Comparison of ENCODE assay signal across 33 cellular contexts in genomic region chr3:196471551-196471950, GRCh38. TPM values are rescaled to one million over a fixed set of nuclear protein-coding genes. Genes with fewer than 3 reads are reported as not detected.
A peak's percentile ranks its signal among the peaks of the same experiment; 100 is the strongest.
DNase-seq lines count a peak whose midpoint lies in the region; ATAC-seq lines count a peak whose summit lies in the region.
"Had no signal": no experiment of that assay in that cellular context is flagged by ENCODE, and none has a peak within 500 bp of the region (broad histone marks: within the 10 kb centered on the region; RNA-seq: fewer than 3 reads in every experiment).

No MANE protein-coding gene starts in this region.

- no peaks in the 10 kb centered on the region for H3K9me3 Mint-ChIP-seq in activated T-helper 17 cell treated with anti-CD3 and anti-CD28 coated beads, Interleukin-2, amount 50 U/mL, for 72 hours
- H3K9me3 Mint-ChIP-seq: activated naive CD4-positive, alpha-beta T cell treated with anti-CD3 and anti-CD28 coated beads, Interleukin-2, amount 10 ng/mL, durations not matched to agents 7 days and 5 days; activated T-helper 1 cell treated with anti-CD3 and anti-CD28 coated beads, Interleukin-12 subunit alpha, Interleukin-12 subunit beta, Interleukin-2, Interleukin-4 antibody, amounts not matched to agents 30 ng/mL and 10 ng/mL and 1 ng/mL, durations not matched to agents 14 hours and 24 hours and 36 hours; memory B cell; naive B cell had no signal

- DNase-seq in AG08395 (ENCODE audit: low spot score) = peak; percentile 62
- peak; percentile 11 for DNase-seq in GM04504 (ENCODE audit: low read depth)
- peak; percentile 60 for DNase-seq in iris pigment epithelial cell (ENCODE audit: low read depth)
- no peak for DNase-seq in stimulated activated CD8-positive, alpha-beta memory T cell treated with anti-CD3 and anti-CD28 coated beads, Interleukin-4, amount 100 ng/mL, for 48 hours
- DNase-seq in nucleus accumbens (lab: John Stamatoyannopoulos, UW) = no peak
- DNase-seq in middle frontal gyrus (ENCODE audit: extremely low spot score, low spot score) = no peak
- DNase-seq: activated CD4-positive, alpha-beta T cell treated with anti-CD3 and anti-CD28 coated beads, Interleukin-2, amount 50 U/mL, for 4 hours; activated CD4-positive, CD25-positive, alpha-beta regulatory T cell; activated naive CD4-positive, alpha-beta T cell treated with anti-CD3 and anti-CD28 coated beads, Interleukin-2, amount 10 ng/mL, durations not matched to agents 7 days and 5 days; C1 segment of cervical spinal cord; COR-L47; cortex of kidney; DMS53; esophagus squamous epithelium; GOT3; hippocampal formation; KBM-7; MM.1S; naive B cell; NCI-H2029 treated with DMSO at 0.1 percent for 48 hours; NCI-H2227 treated with DMSO at 0.1 percent for 48 hours; NCI-H526 treated with DMSO at 0.1 percent for 48 hours; occipital lobe; stomach; T-helper 1 cell; thyroid gland had no signal

- no peaks in the 10 kb centered on the region for H3K27me3 Mint-ChIP-seq in activated T-helper 17 cell treated with anti-CD3 and anti-CD28 coated beads, Interleukin-2, amount 50 U/mL, for 72 hours
- H3K27me3 Mint-ChIP-seq: activated naive CD4-positive, alpha-beta T cell treated with anti-CD3 and anti-CD28 coated beads, Interleukin-2, amount 10 ng/mL, durations not matched to agents 7 days and 5 days; memory B cell; naive B cell had no signal

- no peak for ATAC-seq in activated T-helper 17 cell treated with anti-CD3 and anti-CD28 coated beads, Interleukin-2, amount 50 U/mL, for 72 hours (replicated peaks)
- no peak for ATAC-seq in HG03457 (IDR thresholded peaks at IDR 0.05; ENCODE audit: unreplicated experiment)
- ATAC-seq: A549, gastroesophageal sphincter had no signal

- peaks cover 12% of the 10 kb centered on the region for H3K4me1 Mint-ChIP-seq in activated T-helper 17 cell treated with anti-CD3 and anti-CD28 coated beads, Interleukin-2, amount 50 U/mL, for 72 hours

- H3K4me3 Mint-ChIP-seq in activated T-helper 17 cell treated with anti-CD3 and anti-CD28 coated beads, Interleukin-2, amount 50 U/mL, for 72 hours = peak overlapping the region; percentile 42
- H3K4me3 Mint-ChIP-seq: activated naive CD4-positive, alpha-beta T cell treated with anti-CD3 and anti-CD28 coated beads, Interleukin-2, amount 10 ng/mL, durations not matched to agents 7 days and 5 days; activated T-helper 1 cell treated with anti-CD3 and anti-CD28 coated beads, Interleukin-12 subunit alpha, Interleukin-12 subunit beta, Interleukin-2, Interleukin-4 antibody, amounts not matched to agents 30 ng/mL and 10 ng/mL and 1 ng/mL, durations not matched to agents 14 hours and 24 hours and 36 hours; memory B cell had no signal

- H3K27ac Mint-ChIP-seq in activated T-helper 17 cell treated with anti-CD3 and anti-CD28 coated beads, Interleukin-2, amount 50 U/mL, for 72 hours = no peak overlapping the region
- H3K27ac Mint-ChIP-seq: memory B cell had no signal

- H3K36me3 Mint-ChIP-seq in activated T-helper 17 cell treated with anti-CD3 and anti-CD28 coated beads, Interleukin-2, amount 50 U/mL, for 72 hours (ENCODE audit: low read depth) = peaks cover 94% of the 10 kb centered on the region

RNA-seq across cellular contexts. Expression of gene RNF168, which starts 32.0 kb away (rescaled TPM):
- 10 to 100 TPM; 16.6 to 24.7 TPM for total RNA-seq in activated T-helper 17 cell treated with anti-CD3 and anti-CD28 coated beads, Interleukin-2, amount 50 U/mL, for 72 hours

RNA-seq across cellular contexts. Expression of gene UBXN7, which starts 39.3 kb away (rescaled TPM):
- 10 to 100 TPM; 49.1 to 99.2 TPM for total RNA-seq in activated T-helper 17 cell treated with anti-CD3 and anti-CD28 coated beads, Interleukin-2, amount 50 U/mL, for 72 hours

RNA-seq across cellular contexts. Expression of gene SMCO1, which starts 43.6 kb away (rescaled TPM):
- not detected for total RNA-seq in activated T-helper 17 cell treated with anti-CD3 and anti-CD28 coated beads, Interleukin-2, amount 50 U/mL, for 72 hours
- total RNA-seq: activated T-helper 1 cell treated with anti-CD3 and anti-CD28 coated beads, Interleukin-12 subunit alpha, Interleukin-12 subunit beta, Interleukin-2, Interleukin-4 antibody, amounts not matched to agents 30 ng/mL and 10 ng/mL and 1 ng/mL, durations not matched to agents 14 hours and 24 hours and 36 hours; esophagus squamous epithelium; gastroesophageal sphincter; HT-29; occipital lobe; stomach; thyroid gland had no signal

Comparison
In these comparisons a context has a peak if more than half of its experiments do, and no peak if none do; other contexts are left out.
1. DNase-seq: peak in AG08395 (single experiment), GM04504 (single experiment) and iris pigment epithelial cell (single experiment); none in stimulated activated CD8-positive, alpha-beta memory T cell treated with anti-CD3 and anti-CD28 coated beads, Interleukin-4, amount 100 ng/mL, for 48 hours (single experiment), nucleus accumbens (0 of 56) and middle frontal gyrus (single experiment).